Comparison of ENCODE assay signal across 12 cellular contexts in the genomic region with DNA sequence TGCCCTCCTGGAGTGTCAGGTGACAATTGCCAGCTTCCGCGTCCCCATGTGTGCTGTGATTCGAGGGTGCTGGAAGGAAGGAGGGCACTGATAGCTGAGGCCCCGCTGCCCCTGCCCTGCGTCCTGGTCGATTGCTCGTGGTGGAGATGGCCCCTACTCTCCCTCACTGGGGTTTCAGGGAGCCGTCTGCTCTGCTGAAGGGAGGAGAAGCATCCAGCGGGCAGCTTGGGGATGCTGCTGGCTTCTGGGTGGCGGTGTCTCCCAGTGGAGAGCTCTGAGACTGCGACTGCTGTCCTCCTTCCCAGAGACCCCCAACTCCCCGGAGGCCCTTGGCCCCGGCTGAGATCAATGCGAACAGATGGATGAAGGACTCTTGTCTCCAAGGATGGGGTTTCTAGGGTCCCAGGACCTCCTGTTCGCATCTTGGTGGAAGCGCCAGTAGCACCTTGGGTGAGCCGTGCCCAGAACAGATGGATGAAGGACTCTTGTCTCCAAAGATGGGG.
"Had no signal": no experiment of that assay in that cellular context is flagged by ENCODE, and none has a peak within 500 bp of the region (broad histone marks: within the 10 kb centered on the region; RNA-seq: fewer than 3 reads in every experiment).

No MANE protein-coding gene starts in this region.

- H3K4me3 ChIP-seq: breast epithelium, mucosa of descending colon, prostate gland, skin epidermis, thoracic aorta, upper lobe of left lung had no signal

- FAIRE-seq: astrocyte, endometrium, frontal cortex had no signal

- H3K27ac ChIP-seq: thoracic aorta had no signal

- H3K9me3 ChIP-seq: mucosa of descending colon, prostate gland, thoracic aorta, upper lobe of left lung had no signal

- H3K27me3 ChIP-seq: breast epithelium, upper lobe of left lung had no signal

- H3K36me3 ChIP-seq: breast epithelium, prostate gland, thoracic aorta, upper lobe of left lung had no signal

- H3K4me1 ChIP-seq: breast epithelium, prostate gland had no signal

- DNase-seq: activated CD4-positive, alpha-beta T cell treated with anti-CD3 and anti-CD28 coated beads, Interleukin-2, amount 50 U/mL, for 4 hours; cortex of kidney; T1000 had no signal
